Comparison of ENCODE assay signal across 25 cellular contexts in the genomic region with DNA sequence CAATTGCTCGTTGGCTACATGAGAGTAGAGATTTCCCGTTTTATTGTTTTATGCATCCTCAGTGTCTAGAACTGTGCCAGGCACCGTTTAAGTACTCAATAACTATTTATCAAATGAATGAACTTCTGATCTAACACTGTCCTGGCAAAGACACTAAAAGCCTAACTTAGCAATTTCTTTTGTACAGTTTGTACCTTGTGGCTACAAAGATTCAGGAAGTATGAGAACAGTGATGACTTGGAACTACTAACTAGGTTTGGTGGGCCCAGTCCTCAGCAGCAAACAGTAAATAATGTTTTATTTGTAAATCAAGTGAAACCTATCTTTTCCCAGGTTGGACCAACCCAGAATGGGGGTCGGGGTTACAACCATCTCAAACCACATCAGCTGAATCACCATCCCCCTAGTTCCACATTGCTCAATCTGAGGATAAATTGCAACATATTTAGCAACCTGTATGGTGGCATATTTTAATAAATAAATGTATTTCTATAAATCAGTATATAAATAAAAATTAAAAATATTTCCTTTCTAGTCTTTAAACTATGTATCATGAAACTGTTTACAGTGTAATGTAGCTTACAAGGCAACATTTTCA. TPM values are rescaled to one million over a fixed set of nuclear protein-coding genes. Genes with fewer than 3 reads are reported as not detected.
DNase-seq lines count a peak whose midpoint lies in the region; ATAC-seq, FAIRE-seq and TF ChIP-seq lines count a peak whose summit lies in the region.
"Had no signal": no experiment of that assay in that cellular context is flagged by ENCODE, and none has a peak within 500 bp of the region (broad histone marks: within the 10 kb centered on the region; RNA-seq: fewer than 3 reads in every experiment).

No MANE protein-coding gene starts in this region.

- ATAC-seq in A549: no peak
- peak; percentile 54 to 61 for ATAC-seq in lower lobe of right lung
- ATAC-seq in GM21619 (IDR thresholded peaks at IDR 0.05; ENCODE audit: unreplicated experiment): no peak
- ATAC-seq in GM19397 (IDR thresholded peaks at IDR 0.05; ENCODE audit: unreplicated experiment): no peak
- no peak for ATAC-seq in HG03354 (IDR thresholded peaks at IDR 0.05; ENCODE audit: poor library complexity, severe bottlenecking, unreplicated experiment)
- ATAC-seq: activated CD4-positive, alpha-beta T cell treated with anti-CD3 and anti-CD28 coated beads for 36 hours; CD8-positive, alpha-beta T cell; natural killer cell treated with Interleukin-12 subunit alpha and Interleukin-12 subunit beta and Interleukin-15 and Interleukin-18, amount 100 ng/mL, for 72 hours had no signal

- no peak overlapping the region for H2BK12ac ChIP-seq in mesenchymal stem cell (ENCODE audit: low read length in 2 of 2)

- peaks cover 0 to 17% (median 0%) of the 10 kb centered on the region in 3 donors for H3K36me3 ChIP-seq in esophagus squamous epithelium
- peaks cover 3% of the 10 kb centered on the region for H3K36me3 ChIP-seq in lower lobe of right lung
- peaks cover 3 to 9% of the 10 kb centered on the region in 2 experiments for H3K36me3 ChIP-seq in mesenchymal stem cell (ENCODE audit: control insufficient read depth in 1 of 2, insufficient read depth in 2 of 2, low read depth in 1 of 2, low read length in 2 of 2)
- H3K36me3 ChIP-seq: Peyer's patch had no signal

- TF ChIP-seq CTCF in A549 (IDR thresholded peaks at IDR 0.05): no peak
- no peak for TF ChIP-seq CTCF in esophagus squamous epithelium (IDR thresholded peaks at IDR 0.05)
- no peak for TF ChIP-seq CTCF in lower lobe of right lung (IDR thresholded peaks at IDR 0.05)

- 39% methylated on average over 4 of the region's 4 CpGs for WGBS in A549 (ENCODE audit: missing lambda C conversion rate)
- WGBS in esophagus squamous epithelium, 2 donors: 44 to 51% methylated on average over 4 of the region's 4 CpGs
- 93% methylated on average over 2 of the region's 4 CpGs for WGBS in mesenchymal stem cell

- TF ChIP-seq EP300 in A549 (IDR thresholded peaks at IDR 0.05): no peak

- no peak overlapping the region for H4K91ac ChIP-seq in mesenchymal stem cell (ENCODE audit: low read length)

- TF ChIP-seq POLR2A in A549 (IDR thresholded peaks at IDR 0.05; ENCODE audit: low read length): no peak
- no peak for TF ChIP-seq POLR2A in esophagus squamous epithelium (IDR thresholded peaks at IDR 0.05)

- no peak for TF ChIP-seq RAD21 in A549 (conservative IDR thresholded peaks at IDR 0.05 in 1 of 2, IDR thresholded peaks at IDR 0.05 in 1 of 2)

- H3K27ac ChIP-seq in A549: no peak overlapping the region
- peak overlapping the region; percentile 5 to 54 (median 40) for H3K27ac ChIP-seq in esophagus squamous epithelium
- no peak overlapping the region for H3K27ac ChIP-seq in lower lobe of right lung
- H3K27ac ChIP-seq in mesenchymal stem cell (ENCODE audit: low read length, poor library complexity, severe bottlenecking): no peak overlapping the region

- intact Hi-C loops in esophagus squamous epithelium (cut with DNase I) (no loop called here), lower lobe of right lung (cut with DNase I) (no loop called here)

- no peak overlapping the region for H3K4me3 ChIP-seq in A549
- no peak overlapping the region for H3K4me3 ChIP-seq in esophagus squamous epithelium
- no peak overlapping the region for H3K4me3 ChIP-seq in lower lobe of right lung
- no peak overlapping the region for H3K4me3 ChIP-seq in mesenchymal stem cell (ENCODE audit: insufficient read depth in 1 of 2, low read depth in 1 of 2, low read length in 2 of 2)
- H3K4me3 ChIP-seq: coronary artery, Peyer's patch had no signal

- H3K27me3 ChIP-seq in esophagus squamous epithelium: no peaks in the 10 kb centered on the region
- H3K27me3 ChIP-seq in lower lobe of right lung (ENCODE audit: low read depth): no peaks in the 10 kb centered on the region
- no peaks in the 10 kb centered on the region for H3K27me3 ChIP-seq in mesenchymal stem cell (ENCODE audit: control insufficient read depth in 1 of 2, insufficient read depth in 1 of 2, low read length in 2 of 2)
- H3K27me3 ChIP-seq: Peyer's patch had no signal

- no peak overlapping the region for H3K9ac ChIP-seq in mesenchymal stem cell (ENCODE audit: low read length)

- H3K4me2 ChIP-seq in A549: no peak overlapping the region
- H3K4me2 ChIP-seq in mesenchymal stem cell (ENCODE audit: low read length, poor library complexity, severe bottlenecking): no peak overlapping the region

- H3K4ac ChIP-seq in mesenchymal stem cell (ENCODE audit: low read depth in 1 of 2, low read length in 2 of 2): no peak overlapping the region

- H3K14ac ChIP-seq in mesenchymal stem cell (ENCODE audit: low read length in 2 of 2): no peak overlapping the region

- H3K4me1 ChIP-seq in A549 (no peaks in the 10 kb centered on the region), esophagus squamous epithelium (peaks cover 0 to 5% (median 0%) of the 10 kb centered on the region in 3 donors), lower lobe of right lung (peaks cover 4% of the 10 kb centered on the region), mesenchymal stem cell (ENCODE audit: control insufficient read depth, insufficient read depth, low read depth, low read length) (no peaks in the 10 kb centered on the region)
- H3K4me1 ChIP-seq: Peyer's patch had no signal

- H3K18ac ChIP-seq in mesenchymal stem cell (ENCODE audit: low read depth in 1 of 2, low read length in 2 of 2): no peak overlapping the region

- H2BK15ac ChIP-seq in mesenchymal stem cell (ENCODE audit: low read depth, poor library complexity, severe bottlenecking): no peak overlapping the region

- DNase-seq in A549 (ENCODE audit: low read depth in 1 of 2, low spot score in 1 of 2) (no peak), LHCN-M2 (ENCODE audit: low read depth) (peak; percentile 32), esophagus squamous epithelium (lab: John Stamatoyannopoulos, UW) (no peak), lower lobe of right lung (no peak), mesenchymal stem cell (no peak)
- DNase-seq: ACHN; activated CD4-positive, alpha-beta T cell treated with anti-CD3 and anti-CD28 coated beads for 36 hours; activated CD8-positive, alpha-beta memory T cell treated with anti-CD3 and anti-CD28 coated beads, Interleukin-2, amount 50 U/mL, for 48 hours; activated naive CD4-positive, alpha-beta T cell; CD8-positive, alpha-beta T cell; DMS79 treated with DMSO at 0.1 percent for 48 hours; H9; immature natural killer cell; NCI-H1092; NCI-H748 treated with DMSO at 0.1 percent for 48 hours; Peyer's patch; posterior cingulate gyrus; stimulated activated naive CD4-positive, alpha-beta T cell had no signal

- H3K9me3 ChIP-seq in A549 (no peaks in the 10 kb centered on the region), esophagus squamous epithelium (no peaks in the 10 kb centered on the region), lower lobe of right lung (no peaks in the 10 kb centered on the region), mesenchymal stem cell (ENCODE audit: control insufficient read depth, low read length) (no peaks in the 10 kb centered on the region)
- H3K9me3 ChIP-seq: Peyer's patch had no signal

- no peak overlapping the region for H2AK5ac ChIP-seq in mesenchymal stem cell (ENCODE audit: low read length, severe bottlenecking)

- H3K23ac ChIP-seq in mesenchymal stem cell (ENCODE audit: low read length in 2 of 2): no peak overlapping the region

- no peak for FAIRE-seq in A549 (lab: Jason Lieb, UNC)
- FAIRE-seq: astrocyte, urothelium cell line had no signal

- H4K8ac ChIP-seq in mesenchymal stem cell (ENCODE audit: low read length): no peak overlapping the region

- H3K79me1 ChIP-seq in mesenchymal stem cell (replicated peaks; ENCODE audit: low read length, poor library complexity, severe bottlenecking): no peaks in the 10 kb centered on the region

- no peak overlapping the region for H2BK5ac ChIP-seq in mesenchymal stem cell (ENCODE audit: low read depth, low read length, poor library complexity, severe bottlenecking)

- H2BK120ac ChIP-seq in mesenchymal stem cell (ENCODE audit: low read depth, low read length): no peak overlapping the region

- CTCF ChIA-PET in A549 (lab: Yijun Ruan, JAX): interaction anchor here (1.0 kb wide), 2 partner anchors 9 to 398 kb away, joined by 3 read pairs; no protein-coding TSS in a partner anchor

- H2AFZ ChIP-seq in mesenchymal stem cell (ENCODE audit: low read depth, low read length): no peak overlapping the region

- POLR2A ChIA-PET in A549 (lab: Yijun Ruan, JAX): no interaction called here

TF ChIP-seq in A549, 52 proteins besides CTCF, POLR2A, EP300 and RAD21:
- TF ChIP-seq JUN (IDR thresholded peaks at IDR 0.05) (no peak), CEBPB (IDR thresholded peaks at IDR 0.05) (peak; percentile 9 to 43; a peak in 1 of 4 replicates)

RNA-seq across cellular contexts. Expression of gene SCRG1, which starts 12.3 kb away (rescaled TPM):
- polyA plus RNA-seq in A549 (2011; rRNA removed): not detected in 2 replicates
- polyA plus RNA-seq in A549 (2012; cell fraction: cytosol; rRNA removed): not detected in 2 replicates
- polyA plus RNA-seq in A549 (2012; cell fraction: nucleus; rRNA removed): not detected in 2 replicates
- polyA plus RNA-seq in A549 (2017; fragmentation: RNase III; extraction: RNeasy Plus Mini Kit Qiagen cat#74134 plus additional on column Dnase treatment): not detected in 3 replicates
- polyA minus RNA-seq in A549 (2011; rRNA and poly(A)+ RNA removed): not detected in 2 replicates
- total RNA-seq in LHCN-M2 (2014; rRNA removed): not detected in 2 replicates
- polyA plus RNA-seq in LHCN-M2 (2012): 0.05 TPM
- total RNA-seq in esophagus squamous epithelium: under 1 TPM in 1 of 4 donors, not detected in 3; 0.08 TPM
- 0.32 TPM for total RNA-seq in lower lobe of right lung
- 0.32 TPM for polyA plus RNA-seq in mesenchymal stem cell (2013, experiment 1 of 2)
- polyA plus RNA-seq in mesenchymal stem cell (2013, experiment 2 of 2): 0.34 TPM
- total RNA-seq: activated CD4-positive, alpha-beta T cell treated with anti-CD3 and anti-CD28 coated beads for 36 hours; CD8-positive, alpha-beta T cell; H9; natural killer cell treated with Interleukin-12 subunit alpha and Interleukin-12 subunit beta and Interleukin-15 and Interleukin-18, amount 100 ng/mL, for 72 hours; Peyer's patch had no signal

RNA-seq across cellular contexts. Expression of gene SAP30, which starts 40.5 kb away (rescaled TPM):
- polyA plus RNA-seq in A549 (2011; rRNA removed) (12.0 and 19.6 TPM in 2 replicates), A549 (2017; fragmentation: RNase III; extraction: RNeasy Plus Mini Kit Qiagen cat#74134 plus additional on column Dnase treatment) (16.5 to 18.4 TPM (median 17.2 TPM) in 3 replicates)
- polyA plus RNA-seq in A549 (2012; cell fraction: cytosol; rRNA removed): 14.2 and 14.9 TPM in 2 replicates
- 10.7 and 12.5 TPM in 2 replicates for polyA plus RNA-seq in A549 (2012; cell fraction: nucleus; rRNA removed)
- polyA minus RNA-seq in A549 (2011; rRNA and poly(A)+ RNA removed): 0.70 and 2.0 TPM in 2 replicates
- total RNA-seq in LHCN-M2 (2014; rRNA removed) (42.7 and 58.7 TPM in 2 replicates), esophagus squamous epithelium (10 to 100 TPM; 10.3 to 18.5 (median 13.2) TPM), lower lobe of right lung (15.1 TPM)
- 29.5 TPM for polyA plus RNA-seq in LHCN-M2 (2012)
- polyA plus RNA-seq in mesenchymal stem cell (2013, experiment 1 of 2): 8.2 TPM
- polyA plus RNA-seq in mesenchymal stem cell (2013, experiment 2 of 2): 9.6 TPM

Comparison
In these comparisons a context has a peak if more than half of its experiments do, and no peak if none do; other contexts are left out.
1. ATAC-seq: peak in lower lobe of right lung (2 of 2); none in A549 (0 of 2), GM21619 (single experiment), GM19397 (single experiment) and HG03354 (single experiment).
2. H3K27ac ChIP-seq: peak in esophagus squamous epithelium (4 of 4); none in A549 (0 of 2), lower lobe of right lung (single experiment) and mesenchymal stem cell (single experiment).